Comparison of ENCODE assay signal across 32 cellular contexts in genomic region chr16:23128056-23128455, GRCh38. TPM values are rescaled to one million over a fixed set of nuclear protein-coding genes. Genes with fewer than 3 reads are reported as not detected.
DNase-seq lines count a peak whose midpoint lies in the region; ATAC-seq, FAIRE-seq and TF ChIP-seq lines count a peak whose summit lies in the region.
"Had no signal": no experiment of that assay in that cellular context is flagged by ENCODE, and none has a peak within 500 bp of the region (broad histone marks: within the 10 kb centered on the region; RNA-seq: fewer than 3 reads in every experiment).

No MANE protein-coding gene starts in this region.

- no peak for TF ChIP-seq POLR2A in K562 (conservative IDR thresholded peaks at IDR 0.05)

- no peak for TF ChIP-seq RAD21 in K562 (CRISPR knock-in tag; conservative IDR thresholded peaks at IDR 0.05 in 1 of 2, IDR thresholded peaks at IDR 0.05 in 1 of 2)

- H3K4me3 ChIP-seq in K562 (no peak overlapping the region), fibroblast of mammary gland (ENCODE audit: control insufficient read depth, low read depth, low read length) (no peak overlapping the region), psoas muscle (no peak overlapping the region), HAP-1 (no peak overlapping the region)
- H3K4me3 ChIP-seq: A549, SK-N-MC had no signal

- intact Hi-C loops in K562 (cut with micrococcal nuclease), result no loop called here
- intact Hi-C loops in psoas muscle (cut with DNase I), result no loop called here

- no peak for ATAC-seq in K562
- ATAC-seq in psoas muscle, result no peak
- no peak for ATAC-seq in HG02870 (IDR thresholded peaks at IDR 0.05; ENCODE audit: unreplicated experiment)
- ATAC-seq: A549 had no signal

- H3K9me3 ChIP-seq in K562 (replicated peaks; ENCODE audit: control insufficient read depth, insufficient read depth, low read depth, low read length) (no peaks in the 10 kb centered on the region), psoas muscle (no peaks in the 10 kb centered on the region), HAP-1 (no peaks in the 10 kb centered on the region)
- H3K9me3 ChIP-seq: A549, BE2C had no signal

- no peak for TF ChIP-seq EP300 in K562 (IDR thresholded peaks at IDR 0.05; ENCODE audit: low read length)

- TF ChIP-seq CTCF in K562 (IDR thresholded peaks at IDR 0.05 in 2 of 3, conservative IDR thresholded peaks at IDR 0.05 in 1 of 3; ENCODE audit: insufficient read depth in 2 of 3, low read depth in 1 of 3, low read length in 3 of 3) (no peak), fibroblast of mammary gland (conservative IDR thresholded peaks at IDR 0.05; ENCODE audit: control insufficient read depth, insufficient read depth, low read depth, low read length) (no peak), psoas muscle (IDR thresholded peaks at IDR 0.05) (no peak)

- H3K79me2 ChIP-seq in K562 (ENCODE audit: control insufficient read depth, insufficient read depth, low read length), result peaks cover 8% of the 10 kb centered on the region; the same call in 2 of the 3 replicates

- CTCF ChIA-PET in K562 (lab: Yijun Ruan, JAX; ENCODE audit: low intra/inter-chr PET ratio), result no interaction called here

- peaks cover 26% of the 10 kb centered on the region for H4K20me1 ChIP-seq in K562 (replicated peaks; ENCODE audit: control insufficient read depth, insufficient read depth, low read length)

- H3K27me3 ChIP-seq in K562 (ENCODE audit: control insufficient read depth in 2 of 2, insufficient read depth in 2 of 2, low read length in 2 of 2) (no peaks in the 10 kb centered on the region), psoas muscle (ENCODE audit: insufficient read depth in 3 of 3, low read length in 2 of 3) (no peaks in the 10 kb centered on the region), HAP-1 (ENCODE audit: low read depth) (no peaks in the 10 kb centered on the region)
- H3K27me3 ChIP-seq: BE2C had no signal

- no peak overlapping the region for H2AFZ ChIP-seq in K562 (ENCODE audit: low read depth, low read length)

- in situ Hi-C loops in K562 (cut with MboI) (no loop called here), HAP-1 (cut with MboI; ENCODE audit: low sequenced_read_pairs) (no loop called here)

- 13% methylated on average over 5 of the region's 5 CpGs for WGBS in K562 (ENCODE audit: insufficient coverage, low coverage, missing lambda C conversion rate)
- 67 to 81% (median 79%) methylated on average over 5 of the region's 5 CpGs for whole genome bisulfite sequencing in psoas muscle, 3 donors

- no peak overlapping the region for H3K27ac ChIP-seq in K562 (ENCODE audit: extremely low read depth, low read depth, low read length)
- H3K27ac ChIP-seq in substantia nigra (ENCODE audit: low read depth, low read length, poor library complexity, severe bottlenecking), result peak overlapping the region; percentile 9
- H3K27ac ChIP-seq in psoas muscle, result no peak overlapping the region
- H3K27ac ChIP-seq: A549 had no signal

- DNase-seq in AG20443 (ENCODE audit: low spot score) (peak; percentile 18), K562 (ENCODE audit: extremely low read depth in 1 of 4, low spot score in 3 of 4) (no peak), fibroblast of mammary gland (ENCODE audit: low read depth) (peak; percentile 79), substantia nigra (lab: John Stamatoyannopoulos, UW) (no peak), psoas muscle (no peak), HAP-1 (ENCODE audit: low spot score in 2 of 2) (no peak), HK-2 (ENCODE audit: unreplicated experiment) (no peak)
- DNase-seq: BE2C; CD8-positive, alpha-beta memory T cell; DMS 273 treated with DMSO at 0.1 percent for 48 hours; DMS79 treated with DMSO at 0.1 percent for 48 hours; H7; HFFc6; Kasumi-1; MV-4-11; NCI-H1105 treated with DMSO at 0.1 percent for 48 hours; NCI-H146; NCI-H1930; NCI-H2107; NCI-H446; NCI-H524 treated with DMSO at 0.1 percent for 48 hours; NCI-H774; SIG-M5 had no signal

- no TSS peak for BruUV-seq in K562 (replicated peaks; lab: Mats Ljungman, UMichigan)

- no peak overlapping the region for H3K9ac ChIP-seq in K562 (ENCODE audit: insufficient read depth in 1 of 2, low read depth in 2 of 2, low read length in 2 of 2)

- no peaks in the 10 kb centered on the region for H3K9me1 ChIP-seq in K562 (ENCODE audit: control insufficient read depth, insufficient read depth, low read length)

- POLR2A ChIA-PET in K562 (lab: Yijun Ruan, JAX), result interaction anchor here (0.7 to 1.6 kb wide), 2 partner anchors 8 to 15 kb away, joined by 3 to 4 read pairs; no protein-coding TSS in a partner anchor

- FAIRE-seq in K562 (lab: Jason Lieb, UNC), result peak; percentile 23
- FAIRE-seq: A549, GM12892, GM19239, RCC 7860 had no signal

- H3K4me2 ChIP-seq in K562 (ENCODE audit: insufficient read depth, low read length), result no peak overlapping the region
- H3K4me2 ChIP-seq: A549 had no signal

- no peaks in the 10 kb centered on the region for H3K36me3 ChIP-seq in K562 (ENCODE audit: control insufficient read depth, insufficient read depth, low read length)
- H3K36me3 ChIP-seq in psoas muscle (ENCODE audit: insufficient read depth in 1 of 2, low read depth in 1 of 2), result no peaks in the 10 kb centered on the region
- H3K36me3 ChIP-seq in HAP-1 (replicated peaks), result no peaks in the 10 kb centered on the region
- H3K36me3 ChIP-seq: BE2C had no signal

- H3K4me1 ChIP-seq in K562 (replicated peaks in 1 of 2; ENCODE audit: control insufficient read depth in 2 of 2, insufficient read depth in 2 of 2, low read length in 2 of 2) (peaks cover 3 to 10% of the 10 kb centered on the region in 2 experiments; a peak in 3 of 5 replicates), psoas muscle (peaks cover 45% of the 10 kb centered on the region), HAP-1 (peaks cover 11% of the 10 kb centered on the region)
- H3K4me1 ChIP-seq: BE2C had no signal

TF ChIP-seq in K562, 482 proteins besides CTCF, POLR2A, EP300 and RAD21 (continues in another document):
- TF ChIP-seq GTF2E2 (tag; IDR thresholded peaks at IDR 0.05) (no peak), PBX2 (CRISPR knock-in tag; IDR thresholded peaks at IDR 0.05; ENCODE audit: low read depth) (no peak), PBX2 (tag; conservative IDR thresholded peaks at IDR 0.05; ENCODE audit: low read depth) (no peak)

RNA-seq across cellular contexts. Expression of gene USP31, which starts 21.2 kb away (rescaled TPM):
- total RNA-seq in K562 (2011; cell fraction: chromatin; rRNA removed; ENCODE audit: low replicate concordance), result 21.0 and 33.7 TPM in 2 replicates
- 12.5 and 14.6 TPM in 2 replicates for total RNA-seq in K562 (2011; cell fraction: nucleolus; rRNA removed)
- 21.9 and 31.5 TPM in 2 replicates for total RNA-seq in K562 (2011; cell fraction: nucleoplasm; rRNA removed)
- total RNA-seq in K562 (2014; rRNA removed), result 1.8 and 2.9 TPM in 2 replicates
- total RNA-seq in K562 (2014; rRNA removed; fragmentation: Illumina TruSeq; extraction: Trizol), result 3.3 and 3.4 TPM in 2 replicates
- total RNA-seq in K562 (2015; rRNA removed; fragmentation: Illumina TruSeq; extraction: Trizol), result 3.6 and 3.7 TPM in 2 replicates
- total RNA-seq in K562 (2021), result 4.0 and 4.9 TPM in 2 replicates
- polyA plus RNA-seq in K562 (2011; rRNA removed), result 4.3 and 4.8 TPM in 2 replicates
- 2.7 and 3.1 TPM in 2 replicates for polyA plus RNA-seq in K562 (2011; cell fraction: cytosol; rRNA removed)
- 11.9 and 16.3 TPM in 2 replicates for polyA plus RNA-seq in K562 (2011; cell fraction: nucleus; rRNA removed)
- 1.0 and 1.8 TPM in 2 replicates for polyA plus RNA-seq in K562 (2012)
- 2.6 and 2.7 TPM in 2 replicates for polyA plus RNA-seq in K562 (2014; fragmentation: Illumina TruSeq; extraction: Trizol)
- 1 to 10 TPM in 1 of 2 experiments, under 1 TPM in 1; 0.56 to 1.2 TPM for polyA plus RNA-seq in K562 (2014; fragmentation: Nextera tagmentation; extraction: Ambion mirVana)
- 2.6 and 2.7 TPM in 2 replicates for polyA plus RNA-seq in K562 (2014; rRNA removed)
- polyA minus RNA-seq in K562 (2011; rRNA and poly(A)+ RNA removed), result 11.4 and 12.4 TPM in 2 replicates
- 3.4 and 4.8 TPM in 2 replicates for polyA minus RNA-seq in K562 (2011; cell fraction: cytosol; rRNA and poly(A)+ RNA removed)
- polyA minus RNA-seq in K562 (2011; cell fraction: nucleus; rRNA and poly(A)+ RNA removed), result 13.3 and 16.9 TPM in 2 replicates
- 10 to 100 TPM in 3 of 4 donors, 1 to 10 TPM in 1; 9.5 to 19.6 (median 16.2) TPM for total RNA-seq in psoas muscle
- 10 to 100 TPM in 2 of 3 donors, 1 to 10 TPM in 1; 7.7 to 21.5 (median 16.4) TPM for polyA plus RNA-seq in psoas muscle

RNA-seq across cellular contexts. Expression of gene SCNN1G, which starts 54.5 kb away (rescaled TPM):
- not detected in 2 replicates for total RNA-seq in K562 (2011; cell fraction: chromatin; rRNA removed; ENCODE audit: low replicate concordance)
- total RNA-seq in K562 (2011; cell fraction: nucleolus; rRNA removed), result not detected in 2 replicates
- total RNA-seq in K562 (2011; cell fraction: nucleoplasm; rRNA removed), result not detected in 2 replicates
- total RNA-seq in K562 (2014; rRNA removed) (not detected in 2 replicates), K562 (2014; rRNA removed; fragmentation: Illumina TruSeq; extraction: Trizol) (not detected in 2 replicates), K562 (2015; rRNA removed; fragmentation: Illumina TruSeq; extraction: Trizol) (not detected in 2 replicates), K562 (2021) (0.04 TPM in 1 of 2 replicates, not detected in the other), psoas muscle (not detected)
- polyA plus RNA-seq in K562 (2011; rRNA removed) (not detected in 2 replicates), K562 (2014; fragmentation: Illumina TruSeq; extraction: Trizol) (not detected in 2 replicates), K562 (2014; fragmentation: Nextera tagmentation; extraction: Ambion mirVana) (not detected), K562 (2014; rRNA removed) (not detected in 2 replicates), psoas muscle (under 1 TPM in 2 of 3 donors, not detected in 1; 0.01 to 0.08 TPM)
- polyA plus RNA-seq in K562 (2011; cell fraction: cytosol; rRNA removed), result not detected in 2 replicates
- not detected in 2 replicates for polyA plus RNA-seq in K562 (2011; cell fraction: nucleus; rRNA removed)
- polyA plus RNA-seq in K562 (2012), result not detected in 2 replicates
- polyA minus RNA-seq in K562 (2011; rRNA and poly(A)+ RNA removed), result not detected in 2 replicates
- polyA minus RNA-seq in K562 (2011; cell fraction: cytosol; rRNA and poly(A)+ RNA removed), result not detected in 2 replicates
- not detected in 2 replicates for polyA minus RNA-seq in K562 (2011; cell fraction: nucleus; rRNA and poly(A)+ RNA removed)
- total RNA-seq: CD8-positive, alpha-beta memory T cell; HFFc6; HT-29; M059J had no signal
- polyA plus RNA-seq: CD14-positive monocyte; CD8-positive, alpha-beta memory T cell had no signal

Comparison
In these comparisons a context has a peak if more than half of its experiments do, and no peak if none do; other contexts are left out.
1. DNase-seq: peak in AG20443 (single experiment) and fibroblast of mammary gland (single experiment); none in K562 (0 of 4), substantia nigra (0 of 49), psoas muscle (0 of 2), HAP-1 (0 of 2) and HK-2 (single experiment).